ENCODE assay signal across 10 cellular contexts in the genomic region with DNA sequence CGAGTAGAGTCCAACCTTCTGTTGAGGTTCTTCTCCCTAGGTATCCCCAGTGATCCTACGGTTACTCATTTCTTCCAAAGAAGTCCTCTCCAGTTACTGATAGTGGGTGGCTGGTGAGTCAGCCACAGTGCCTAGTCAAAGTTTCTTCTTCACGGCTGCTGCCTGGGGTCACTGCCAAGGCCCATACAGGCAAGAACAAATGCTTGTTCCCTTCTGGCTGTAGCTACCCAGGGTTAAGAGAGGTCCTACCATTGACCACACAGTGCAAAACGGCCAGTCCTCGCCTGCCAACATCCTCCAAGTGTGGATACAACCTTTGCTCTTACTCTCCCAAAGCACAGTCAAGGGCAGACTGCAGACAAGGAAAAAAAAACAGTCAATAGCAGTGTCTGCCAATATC. TPM values are rescaled to one million over a fixed set of nuclear protein-coding genes. Genes with fewer than 3 reads are reported as not detected.
A peak's percentile ranks its signal among the peaks of the same experiment; 100 is the strongest.
DNase-seq lines count a peak whose midpoint lies in the region; ATAC-seq, FAIRE-seq and TF ChIP-seq lines count a peak whose summit lies in the region.
"Had no signal": no experiment of that assay in that cellular context is flagged by ENCODE, and none has a peak within 500 bp of the region (broad histone marks: within the 10 kb centered on the region; RNA-seq: fewer than 3 reads in every experiment).

No MANE protein-coding gene starts in this region.

- peaks cover 3% of the 10 kb centered on the region for H3K4me1 Mint-ChIP-seq in astrocyte (ENCODE audit: low read depth, unreplicated experiment)
- H3K4me1 Mint-ChIP-seq in stimulated activated naive CD8-positive, alpha-beta T cell treated with anti-CD3 and anti-CD28 coated beads, Interleukin-15, Interleukin-2, amounts not matched to agents 100 ng/mL and 50 ng/mL, for 24 hours (ENCODE audit: low read depth) = peaks cover 42% of the 10 kb centered on the region

- H2AFZ ChIP-seq in astrocyte (ENCODE audit: low read depth, low read length) = no peak overlapping the region

- H3K27me3 ChIP-seq in astrocyte (ENCODE audit: insufficient read depth, low read length) (no peaks in the 10 kb centered on the region), left lung (no peaks in the 10 kb centered on the region)

- H3K36me3 Mint-ChIP-seq in astrocyte (ENCODE audit: low read depth, unreplicated experiment) = no peaks in the 10 kb centered on the region
- H3K36me3 Mint-ChIP-seq in stimulated activated naive CD8-positive, alpha-beta T cell treated with anti-CD3 and anti-CD28 coated beads, Interleukin-15, Interleukin-2, amounts not matched to agents 100 ng/mL and 50 ng/mL, for 24 hours (ENCODE audit: low read depth) = no peaks in the 10 kb centered on the region

- TF ChIP-seq CTCF in astrocyte (IDR thresholded peaks at IDR 0.05; ENCODE audit: insufficient read depth, low read depth, low read length) (no peak), left lung (IDR thresholded peaks at IDR 0.05) (no peak)

- H3K4me1 ChIP-seq in astrocyte (ENCODE audit: insufficient read depth, low read length) (peaks cover 20% of the 10 kb centered on the region), left lung (peaks cover 0 to 34% of the 10 kb centered on the region in 2 donors)

- peak overlapping the region; percentile 27 for H3K4me2 ChIP-seq in astrocyte (ENCODE audit: low read length)

- no peaks in the 10 kb centered on the region for H3K9me3 Mint-ChIP-seq in astrocyte (ENCODE audit: unreplicated experiment)
- H3K9me3 Mint-ChIP-seq in stimulated activated naive CD8-positive, alpha-beta T cell treated with anti-CD3 and anti-CD28 coated beads, Interleukin-15, Interleukin-2, amounts not matched to agents 100 ng/mL and 50 ng/mL, for 24 hours = no peaks in the 10 kb centered on the region
- H3K9me3 Mint-ChIP-seq: T-helper 1 cell treated with Interleukin-12 subunit alpha and Interleukin-12 subunit beta and Interleukin-4 antibody, amounts not matched to agents 30 μg/mL and 1 μg/mL, for 36 hours had no signal

- H3K79me2 ChIP-seq in astrocyte (ENCODE audit: insufficient read depth, low read length) = peaks cover 16% of the 10 kb centered on the region

- H3K4me3 ChIP-seq in astrocyte (ENCODE audit: insufficient read depth, low read depth, low read length) (no peak overlapping the region), left lung (no peak overlapping the region)

- H3K9me3 ChIP-seq in astrocyte (ENCODE audit: insufficient read depth, low read depth, low read length) = no peaks in the 10 kb centered on the region
- H3K9me3 ChIP-seq in left lung = no peaks in the 10 kb centered on the region

- H3K27ac Mint-ChIP-seq in astrocyte (ENCODE audit: unreplicated experiment) = no peak overlapping the region
- peak overlapping the region; percentile 42 for H3K27ac Mint-ChIP-seq in stimulated activated naive CD8-positive, alpha-beta T cell treated with anti-CD3 and anti-CD28 coated beads, Interleukin-15, Interleukin-2, amounts not matched to agents 100 ng/mL and 50 ng/mL, for 24 hours
- H3K27ac Mint-ChIP-seq: T-helper 1 cell treated with Interleukin-12 subunit alpha and Interleukin-12 subunit beta and Interleukin-4 antibody, amounts not matched to agents 30 μg/mL and 1 μg/mL, for 36 hours had no signal

- DNase-seq in DMS 273 (lab: John Stamatoyannopoulos, UW; ENCODE audit: unreplicated experiment) (peak; percentile 39), DMS 273 treated with DMSO at 0.1 percent for 48 hours (lab: John Stamatoyannopoulos, UW) (no peak), astrocyte (ENCODE audit: low read depth) (peak; percentile 88), left lung (peak; percentile 44 to 69), urothelium cell line (ENCODE audit: low spot score) (no peak)
- no peak for DNase-seq in activated CD4-positive, CD25-positive, alpha-beta regulatory T cell treated with anti-CD3 and anti-CD28 coated beads, Interleukin-2, amount 50 U/mL, for 72 hours

- H3K9ac ChIP-seq in astrocyte (ENCODE audit: low read length) = no peak overlapping the region

- H4K20me1 ChIP-seq in astrocyte (ENCODE audit: insufficient read depth, low read length) = peaks cover 4% of the 10 kb centered on the region

- ATAC-seq in left lung = peak; percentile 1
- ATAC-seq in HG03565 (IDR thresholded peaks at IDR 0.05; ENCODE audit: unreplicated experiment) = no peak

- FAIRE-seq in astrocyte (lab: Jason Lieb, UNC) = no peak
- no peak for FAIRE-seq in urothelium cell line (lab: Jason Lieb, UNC)

- H3K4me3 Mint-ChIP-seq in astrocyte (ENCODE audit: unreplicated experiment) = no peak overlapping the region
- no peak overlapping the region for H3K4me3 Mint-ChIP-seq in stimulated activated naive CD8-positive, alpha-beta T cell treated with anti-CD3 and anti-CD28 coated beads, Interleukin-15, Interleukin-2, amounts not matched to agents 100 ng/mL and 50 ng/mL, for 24 hours
- H3K4me3 Mint-ChIP-seq: T-helper 1 cell treated with Interleukin-12 subunit alpha and Interleukin-12 subunit beta and Interleukin-4 antibody, amounts not matched to agents 30 μg/mL and 1 μg/mL, for 36 hours had no signal

- no peaks in the 10 kb centered on the region for H3K36me3 ChIP-seq in astrocyte (ENCODE audit: insufficient read depth, low read length)
- no peaks in the 10 kb centered on the region for H3K36me3 ChIP-seq in left lung

- H3K27ac ChIP-seq in astrocyte (ENCODE audit: low read depth, low read length) (no peak overlapping the region), left lung (peak overlapping the region in 1 of 2 donors; percentile 24)
- H3K27ac ChIP-seq: 22Rv1 had no signal

- no peaks in the 10 kb centered on the region for H3K27me3 Mint-ChIP-seq in astrocyte (ENCODE audit: low read depth, unreplicated experiment)
- no peaks in the 10 kb centered on the region for H3K27me3 Mint-ChIP-seq in stimulated activated naive CD8-positive, alpha-beta T cell treated with anti-CD3 and anti-CD28 coated beads, Interleukin-15, Interleukin-2, amounts not matched to agents 100 ng/mL and 50 ng/mL, for 24 hours

- intact Hi-C loops in left lung (cut with DNase I) = loop anchor here in 1 of 2 donors (5.0 kb wide), 1 partner anchor 65 kb away; no protein-coding TSS in a partner anchor

RNA-seq across cellular contexts. Expression of gene PTPN4, which starts 2.9 kb away (rescaled TPM):
- total RNA-seq in astrocyte (37.9 and 38.2 TPM in 2 replicates), left lung (10 to 100 TPM; 40.1 to 48.4 TPM)

Comparison
In these comparisons a context has a peak if more than half of its experiments do, and no peak if none do; other contexts are left out.
1. DNase-seq: peak in DMS 273 (single experiment), astrocyte (single experiment) and left lung (2 of 2); none in DMS 273 treated with DMSO at 0.1 percent for 48 hours (single experiment), activated CD4-positive, CD25-positive, alpha-beta regulatory T cell treated with anti-CD3 and anti-CD28 coated beads, Interleukin-2, amount 50 U/mL, for 72 hours (single experiment) and urothelium cell line (single experiment).